In genomic region chr9:93091453-93092081, GRCh38 we compare ENCODE assay signal across 8 cellular contexts. TPM values are rescaled to one million over a fixed set of nuclear protein-coding genes. Genes with fewer than 3 reads are reported as not detected.
DNase-seq lines count a peak whose midpoint lies in the region; ATAC-seq and TF ChIP-seq lines count a peak whose summit lies in the region.

No MANE protein-coding gene starts in this region.

- no peak overlapping the region for H3K27ac ChIP-seq in esophagus squamous epithelium

- H3K4me1 Mint-ChIP-seq in activated CD4-positive, alpha-beta memory T cell treated with anti-CD3 and anti-CD28 coated beads for 36 hours (ENCODE audit: low read depth): peaks cover 66% of the 10 kb centered on the region

- peak overlapping the region; percentile 18 for H3K4me3 Mint-ChIP-seq in activated CD4-positive, alpha-beta memory T cell treated with anti-CD3 and anti-CD28 coated beads for 36 hours

- WGBS in esophagus squamous epithelium, 2 donors: 60 to 65% methylated on average over 2 to 3 of the region's 3 CpGs

- POLR2A ChIA-PET in activated CD4-positive, alpha-beta memory T cell treated with anti-CD3 and anti-CD28 coated beads for 36 hours (lab: Charles Lee): interaction anchor here (0.9 to 1.9 kb wide), 4 partner anchors 8 to 128 kb away, joined by 3 to 12 read pairs (median 6); no protein-coding TSS in a partner anchor

- DNase-seq in NCI-H2196 (lab: John Stamatoyannopoulos, UW; ENCODE audit: unreplicated experiment) (peak; percentile 16), NCI-H2196 treated with DMSO at 0.1 percent for 48 hours (lab: John Stamatoyannopoulos, UW; ENCODE audit: unreplicated experiment) (no peak), fibroblast of mammary gland (ENCODE audit: low read depth) (peak; percentile 97), esophagus squamous epithelium (lab: John Stamatoyannopoulos, UW) (no peak)
- peak; percentile 90 for DNase-seq in activated CD4-positive, alpha-beta memory T cell treated with anti-CD3 and anti-CD28 coated beads for 36 hours
- peak; percentile 52 for DNase-seq in stimulated activated CD4-positive, alpha-beta T cell treated with anti-CD3 and anti-CD28 coated beads, Interleukin-2, amount 100 ng/mL, for 4 hours (ENCODE audit: low read depth)

- H3K36me3 Mint-ChIP-seq in activated CD4-positive, alpha-beta memory T cell treated with anti-CD3 and anti-CD28 coated beads for 36 hours: peaks cover 38% of the 10 kb centered on the region

- TF ChIP-seq POLR2A in esophagus squamous epithelium (IDR thresholded peaks at IDR 0.05): no peak

- peaks cover 25% of the 10 kb centered on the region for H3K9me3 Mint-ChIP-seq in activated CD4-positive, alpha-beta memory T cell treated with anti-CD3 and anti-CD28 coated beads for 36 hours

- no peaks in the 10 kb centered on the region for H3K27me3 Mint-ChIP-seq in activated CD4-positive, alpha-beta memory T cell treated with anti-CD3 and anti-CD28 coated beads for 36 hours

- H3K27ac Mint-ChIP-seq in activated CD4-positive, alpha-beta memory T cell treated with anti-CD3 and anti-CD28 coated beads for 36 hours: peak overlapping the region; percentile 98

- intact Hi-C loops in activated CD4-positive, alpha-beta memory T cell treated with anti-CD3 and anti-CD28 coated beads for 36 hours (cut with micrococcal nuclease): loop anchor here (1.0 to 10.0 kb wide), 5 partner anchors 8 to 327 kb away; partner anchors contain the start of genes BICD2 and ZNF484
- intact Hi-C loops in esophagus squamous epithelium (cut with DNase I): no loop called here

- H3K4me3 ChIP-seq in fibroblast of mammary gland (ENCODE audit: control insufficient read depth, low read depth, low read length): no peak overlapping the region
- no peak overlapping the region for H3K4me3 ChIP-seq in esophagus squamous epithelium

- H3K9me3 ChIP-seq in esophagus squamous epithelium: peaks cover 0 to 19% (median 10%) of the 10 kb centered on the region in 3 donors

- no peaks in the 10 kb centered on the region for H3K36me3 ChIP-seq in esophagus squamous epithelium

- CTCF ChIA-PET in activated CD4-positive, alpha-beta memory T cell treated with anti-CD3 and anti-CD28 coated beads for 36 hours (lab: Charles Lee): interaction anchor here (0.6 to 1.6 kb wide), 3 partner anchors 15 to 27 kb away, joined by 3 to 6 read pairs (median 5); no protein-coding TSS in a partner anchor

- H3K4me1 ChIP-seq in esophagus squamous epithelium: peaks cover 4 to 28% (median 10%) of the 10 kb centered on the region in 3 donors

- ATAC-seq in GM21390 (IDR thresholded peaks at IDR 0.05; ENCODE audit: unreplicated experiment) (no peak), HG03039 (IDR thresholded peaks at IDR 0.05; ENCODE audit: unreplicated experiment) (no peak)

- no peak for TF ChIP-seq CTCF in fibroblast of mammary gland (conservative IDR thresholded peaks at IDR 0.05; ENCODE audit: control insufficient read depth, insufficient read depth, low read depth, low read length)
- TF ChIP-seq CTCF in esophagus squamous epithelium (IDR thresholded peaks at IDR 0.05): no peak

- H3K27me3 ChIP-seq in esophagus squamous epithelium: no peaks in the 10 kb centered on the region

RNA-seq across cellular contexts. Expression of gene CARD19, which starts 4.5 kb away (rescaled TPM):
- 10 to 100 TPM; 77.9 to 80.0 TPM for total RNA-seq in activated CD4-positive, alpha-beta memory T cell treated with anti-CD3 and anti-CD28 coated beads for 36 hours
- total RNA-seq in esophagus squamous epithelium: 10 to 100 TPM; 16.2 to 37.8 (median 29.0) TPM

RNA-seq across cellular contexts. Expression of gene SUSD3, which starts 33.1 kb away (rescaled TPM):
- 10 to 100 TPM; 67.0 to 72.8 TPM for total RNA-seq in activated CD4-positive, alpha-beta memory T cell treated with anti-CD3 and anti-CD28 coated beads for 36 hours
- total RNA-seq in esophagus squamous epithelium: 1 to 10 TPM in 3 of 4 donors, under 1 TPM in 1; 0.22 to 5.8 (median 2.7) TPM

RNA-seq across cellular contexts. Expression of gene NINJ1, which starts 42.5 kb away (rescaled TPM):
- total RNA-seq in activated CD4-positive, alpha-beta memory T cell treated with anti-CD3 and anti-CD28 coated beads for 36 hours: 10 to 100 TPM; 77.9 to 82.0 TPM
- total RNA-seq in esophagus squamous epithelium: 10 to 100 TPM; 12.6 to 61.3 (median 31.4) TPM

Comparison
In these comparisons a context has a peak if more than half of its experiments do, and no peak if none do; other contexts are left out.
1. DNase-seq: peak in NCI-H2196 (single experiment), activated CD4-positive, alpha-beta memory T cell treated with anti-CD3 and anti-CD28 coated beads for 36 hours (single experiment), fibroblast of mammary gland (single experiment) and stimulated activated CD4-positive, alpha-beta T cell treated with anti-CD3 and anti-CD28 coated beads, Interleukin-2, amount 100 ng/mL, for 4 hours (single experiment); none in NCI-H2196 treated with DMSO at 0.1 percent for 48 hours (single experiment) and esophagus squamous epithelium (single experiment).
2. RNA of gene SUSD3, which starts 33.1 kb away (total RNA-seq): 67.0 to 72.8 TPM in activated CD4-positive, alpha-beta memory T cell treated with anti-CD3 and anti-CD28 coated beads for 36 hours; 0.22 to 5.8 TPM in esophagus squamous epithelium; every median in the first group is over 4 times any median in the second.